ENCODE assay signal across 8 cellular contexts in genomic region chrX:119118780-119119395, GRCh38. TPM values are rescaled to one million over a fixed set of nuclear protein-coding genes. Genes with fewer than 3 reads are reported as not detected.
DNase-seq lines count a peak whose midpoint lies in the region; ATAC-seq and TF ChIP-seq lines count a peak whose summit lies in the region.

No MANE protein-coding gene starts in this region.

- no peaks in the 10 kb centered on the region for H4K20me1 ChIP-seq in PC-3 (ENCODE audit: low read length)

- H3K4me1 ChIP-seq in PC-3 (ENCODE audit: insufficient read depth, low read length) = no peaks in the 10 kb centered on the region

- no peaks in the 10 kb centered on the region for H3K27me3 ChIP-seq in PC-3 (ENCODE audit: low read length)

- H3K9me3 ChIP-seq in PC-3 (ENCODE audit: low read length) = no peaks in the 10 kb centered on the region

- intact Hi-C loops in PC-3 (cut with micrococcal nuclease) (no loop called here), head of caudate nucleus (cut with DNase I) (no loop called here)

- no TSS peak for BruUV-seq in PC-3 (replicated peaks; lab: Mats Ljungman, UMichigan)

- no peak overlapping the region for H3K4me3 ChIP-seq in PC-3 (ENCODE audit: low read length)

- H3K27ac ChIP-seq in PC-3 (ENCODE audit: low read length) = no peak overlapping the region

- DNase-seq in AG09319 (ENCODE audit: extremely low read depth, low read depth) = peak; percentile 7
- peak; percentile 74 for DNase-seq in PC-3
- DNase-seq in activated effector memory CD4-positive, alpha-beta T cell treated with anti-CD3 and anti-CD28 coated beads, Interleukin-2, amount 50 U/mL, for 16 hours = peak; percentile 75
- peak in 41 of 42 donors; percentile 14 to 78 (median 46) for DNase-seq in head of caudate nucleus
- peak; percentile 23 for DNase-seq in renal cortical epithelial cell (ENCODE audit: low read depth)

- H3F3A ChIP-seq in PC-3 (ENCODE audit: low read length, unreplicated experiment) = no peaks in the 10 kb centered on the region

- H3K79me2 ChIP-seq in PC-3 (ENCODE audit: low read length) = no peaks in the 10 kb centered on the region

- no peak overlapping the region for H2AFZ ChIP-seq in PC-3 (ENCODE audit: low read length)

- H3K4me2 ChIP-seq in PC-3 (ENCODE audit: low read length) = no peak overlapping the region

- no peaks in the 10 kb centered on the region for H3K9me2 ChIP-seq in PC-3 (replicated peaks; ENCODE audit: low read length)

- no peaks in the 10 kb centered on the region for H3K36me3 ChIP-seq in PC-3 (ENCODE audit: low read depth, low read length)

- POLR2A ChIA-PET in PC-3 (lab: Charles Lee; ENCODE audit: unreplicated experiment) = no interaction called here

- TF ChIP-seq CTCF in AG09319 (IDR thresholded peaks at IDR 0.05; ENCODE audit: low read depth, low read length) (peak; percentile 82), PC-3 (conservative IDR thresholded peaks at IDR 0.05; ENCODE audit: low read depth, low read length) (peak; percentile 85)

- H3K9ac ChIP-seq in PC-3 (ENCODE audit: low read length) = no peak overlapping the region

- CTCF ChIA-PET in PC-3 (lab: Charles Lee) = interaction anchor here (0.5 to 0.6 kb wide), 2 partner anchors 52 to 277 kb away, joined by 3 to 10 read pairs; no protein-coding TSS in a partner anchor

- peak; percentile 76 for ATAC-seq in GM18508 (IDR thresholded peaks at IDR 0.05; ENCODE audit: insufficient read depth, unreplicated experiment)
- peak; percentile 95 for ATAC-seq in HG03135 (IDR thresholded peaks at IDR 0.05; ENCODE audit: unreplicated experiment)
- ATAC-seq in PC-3 = peak; percentile 77
- ATAC-seq in HG03025 (IDR thresholded peaks at IDR 0.05; ENCODE audit: low FRiP score, unreplicated experiment) = no peak

RNA-seq across cellular contexts. Expression of gene KIAA1210, which starts 8.7 kb away (rescaled TPM):
- total RNA-seq in PC-3 (2014; rRNA removed) = 0.07 and 0.12 TPM in 2 replicates
- total RNA-seq in renal cortical epithelial cell = not detected in 2 replicates

RNA-seq across cellular contexts. Expression of gene CT47C1, which starts 46.1 kb away (rescaled TPM):
- total RNA-seq in PC-3 (2014; rRNA removed) = 0.07 TPM in 1 of 2 replicates, not detected in the other
- not detected in 2 replicates for total RNA-seq in renal cortical epithelial cell

Comparison
In these comparisons a context has a peak if more than half of its experiments do, and no peak if none do; other contexts are left out.
1. DNase-seq: peak in every context shown above with its lines; median percentile 75 in activated effector memory CD4-positive, alpha-beta T cell treated with anti-CD3 and anti-CD28 coated beads, Interleukin-2, amount 50 U/mL, for 16 hours; 74 in PC-3; 46 in head of caudate nucleus; 23 in renal cortical epithelial cell; 7 in AG09319.